17 cellular contexts compared by ENCODE assay signal in the genomic region with DNA sequence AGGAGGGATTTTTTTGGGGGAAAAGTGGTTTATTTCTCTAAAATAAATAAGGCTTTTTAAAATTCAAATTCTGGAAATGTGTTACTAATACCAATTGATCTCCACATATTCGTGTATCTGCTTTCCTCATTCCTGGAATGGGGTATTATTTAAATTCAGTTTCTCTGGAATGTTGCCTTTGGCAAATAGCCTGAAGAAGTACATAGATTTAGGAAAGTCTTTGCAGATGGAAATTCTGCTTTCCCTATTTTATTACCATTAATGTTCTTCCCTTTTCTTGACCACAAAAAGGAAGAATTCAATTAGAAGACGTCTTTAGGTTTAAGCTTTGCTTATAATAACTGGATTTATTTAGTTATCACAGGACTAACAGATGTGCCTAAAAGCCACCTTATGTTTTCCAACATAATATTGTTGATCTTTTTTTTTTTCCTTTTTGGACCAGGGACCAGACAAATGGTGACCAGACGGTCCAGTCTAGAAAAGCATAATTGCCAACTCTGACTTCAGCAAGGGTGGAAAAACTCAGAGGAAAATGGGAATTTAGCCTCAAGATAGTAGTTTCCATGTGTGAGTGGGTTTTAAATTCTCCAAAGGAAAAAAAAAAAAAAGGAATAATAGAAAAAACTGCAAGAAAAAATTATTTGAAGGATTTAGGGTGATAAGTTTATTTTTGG.
"Had no signal": no experiment of that assay in that cellular context is flagged by ENCODE, and none has a peak within 500 bp of the region (broad histone marks: within the 10 kb centered on the region; RNA-seq: fewer than 3 reads in every experiment).

No MANE protein-coding gene starts in this region.

- ATAC-seq: activated CD8-positive, alpha-beta memory T cell treated with anti-CD3 and anti-CD28 coated beads, Interleukin-2, amount 10 ng/mL, durations not matched to agents 7 days and 5 days; naive thymus-derived CD8-positive, alpha-beta T cell; stimulated activated naive CD8-positive, alpha-beta T cell treated with anti-CD3 and anti-CD28 coated beads, Interleukin-15, amount 100 ng/mL, for 72 hours had no signal

- H3K36me3 ChIP-seq: brain microvascular endothelial cell, thoracic aorta had no signal

- H3K27me3 ChIP-seq: brain microvascular endothelial cell, dorsolateral prefrontal cortex had no signal

- H3K4me3 ChIP-seq: dorsolateral prefrontal cortex, mucosa of descending colon had no signal

- H3K9me3 ChIP-seq: mucosa of descending colon, thoracic aorta had no signal

- H3K27ac ChIP-seq: brain microvascular endothelial cell, thoracic aorta had no signal

- DNase-seq: activated CD4-positive, alpha-beta T cell treated with anti-CD3 and anti-CD28 coated beads for 1 hour; activated CD4-positive, alpha-beta T cell treated with anti-CD3 and anti-CD28 coated beads, Interleukin-2, amount 50 U/mL, for 48 hours; activated CD8-positive, alpha-beta memory T cell treated with anti-CD3 and anti-CD28 coated beads, Interleukin-2, amount 10 ng/mL, durations not matched to agents 7 days and 5 days; activated effector memory CD4-positive, alpha-beta T cell treated with Interleukin-2 at 50 U/mL for 16 hours; activated T-cell treated with anti-CD3 and anti-CD28 coated beads, Interleukin-2, amount 50 U/mL, for 24 hours; amniotic stem cell; brain microvascular endothelial cell; left cardiac atrium; mammary epithelial cell; mucosa of descending colon; naive thymus-derived CD8-positive, alpha-beta T cell; occipital lobe; stimulated activated CD4-positive, alpha-beta T cell treated with anti-CD3 and anti-CD28 coated beads, Interleukin-4, amount 100 ng/mL, for 4 hours; stimulated activated naive CD8-positive, alpha-beta T cell treated with anti-CD3 and anti-CD28 coated beads, Interleukin-15, amount 100 ng/mL, for 72 hours; SW 1271 had no signal
